Comparison of ENCODE assay signal across 17 cellular contexts in genomic region chr16:67461600-67462278, GRCh38. TPM values are rescaled to one million over a fixed set of nuclear protein-coding genes. Genes with fewer than 3 reads are reported as not detected.
DNase-seq lines count a peak whose midpoint lies in the region; ATAC-seq and TF ChIP-seq lines count a peak whose summit lies in the region.
"Had no signal": no experiment of that assay in that cellular context is flagged by ENCODE, and none has a peak within 500 bp of the region (broad histone marks: within the 10 kb centered on the region; RNA-seq: fewer than 3 reads in every experiment).

No MANE protein-coding gene starts in this region.

- H3K4me3 ChIP-seq in body of pancreas (no peak overlapping the region), uterus (no peak overlapping the region)
- H3K4me3 ChIP-seq: cardiac muscle cell, sigmoid colon had no signal

- H3K4me1 ChIP-seq in body of pancreas (peaks cover 91% of the 10 kb centered on the region), uterus (peaks cover 38 to 51% of the 10 kb centered on the region in 2 donors)

- TF ChIP-seq POLR2A in body of pancreas (IDR thresholded peaks at IDR 0.05), result no peak
- no peak for TF ChIP-seq POLR2A in uterus (IDR thresholded peaks at IDR 0.05)

- peaks cover 41% of the 10 kb centered on the region for H3K4me1 Mint-ChIP-seq in nephron
- H3K4me1 Mint-ChIP-seq in activated CD4-positive, alpha-beta T cell treated with anti-CD3 and anti-CD28 coated beads for 36 hours, result peaks cover 10% of the 10 kb centered on the region
- peaks cover 28 to 44% of the 10 kb centered on the region in 2 donors for H3K4me1 Mint-ChIP-seq in effector memory CD8-positive, alpha-beta T cell (ENCODE audit: low read depth in 2 of 2)

- POLR2A ChIA-PET in activated CD4-positive, alpha-beta T cell treated with anti-CD3 and anti-CD28 coated beads for 36 hours (lab: Charles Lee), result no interaction called here

- 17 to 45% methylated on average over 1 to 6 of the region's 8 CpGs for WGBS in body of pancreas, 2 donors

- H3K36me3 ChIP-seq in body of pancreas (replicated peaks in 1 of 2; ENCODE audit: insufficient read depth in 1 of 2, low read depth in 2 of 2), result no peaks in the 10 kb centered on the region
- no peaks in the 10 kb centered on the region for H3K36me3 ChIP-seq in uterus
- H3K36me3 ChIP-seq: cardiac muscle cell had no signal

- no peaks in the 10 kb centered on the region for H3K9me3 ChIP-seq in body of pancreas
- no peaks in the 10 kb centered on the region for H3K9me3 ChIP-seq in uterus
- H3K9me3 ChIP-seq: sigmoid colon had no signal

- intact Hi-C loops in body of pancreas (cut with DNase I) (no loop called here), uterus (cut with DNase I; ENCODE audit: low total_unique reads) (loop anchor here (5.0 kb wide), 1 partner anchor 34 kb away; no protein-coding TSS in a partner anchor)
- intact Hi-C loops in activated CD4-positive, alpha-beta T cell treated with anti-CD3 and anti-CD28 coated beads for 36 hours (cut with DNase I, micrococcal nuclease), result no loop called here

- no peaks in the 10 kb centered on the region for H3K36me3 Mint-ChIP-seq in nephron (ENCODE audit: low read depth)
- H3K36me3 Mint-ChIP-seq in activated CD4-positive, alpha-beta T cell treated with anti-CD3 and anti-CD28 coated beads for 36 hours (ENCODE audit: low read depth), result no peaks in the 10 kb centered on the region
- peaks cover 28% of the 10 kb centered on the region for H3K36me3 Mint-ChIP-seq in effector memory CD8-positive, alpha-beta T cell (ENCODE audit: insufficient read depth)
- H3K36me3 Mint-ChIP-seq: activated naive CD8-positive, alpha-beta T cell had no signal

- peaks cover 4% of the 10 kb centered on the region for H3K27me3 Mint-ChIP-seq in nephron (ENCODE audit: low read depth)
- no peaks in the 10 kb centered on the region for H3K27me3 Mint-ChIP-seq in activated CD4-positive, alpha-beta T cell treated with anti-CD3 and anti-CD28 coated beads for 36 hours
- no peaks in the 10 kb centered on the region for H3K27me3 Mint-ChIP-seq in effector memory CD8-positive, alpha-beta T cell
- H3K27me3 Mint-ChIP-seq: activated naive CD8-positive, alpha-beta T cell; activated T-cell treated with anti-CD3 and anti-CD28 coated beads, Interleukin-2, amount 50 U/mL, for 24 hours had no signal

- H3K27ac Mint-ChIP-seq in nephron, result peak overlapping the region; percentile 95 to 98 (median 95)
- H3K27ac Mint-ChIP-seq in activated CD4-positive, alpha-beta T cell treated with anti-CD3 and anti-CD28 coated beads for 36 hours, result no peak overlapping the region
- H3K27ac Mint-ChIP-seq in effector memory CD8-positive, alpha-beta T cell, result no peak overlapping the region
- H3K27ac Mint-ChIP-seq: activated naive CD8-positive, alpha-beta T cell; activated T-cell treated with anti-CD3 and anti-CD28 coated beads, Interleukin-2, amount 50 U/mL, for 24 hours had no signal

- H3K4me3 Mint-ChIP-seq in nephron, result no peak overlapping the region
- no peak overlapping the region for H3K4me3 Mint-ChIP-seq in activated CD4-positive, alpha-beta T cell treated with anti-CD3 and anti-CD28 coated beads for 36 hours
- H3K4me3 Mint-ChIP-seq in effector memory CD8-positive, alpha-beta T cell, result peak overlapping the region in 1 of 2 donors; percentile 6
- H3K4me3 Mint-ChIP-seq: activated naive CD8-positive, alpha-beta T cell; activated T-cell treated with anti-CD3 and anti-CD28 coated beads, Interleukin-2, amount 50 U/mL, for 24 hours had no signal

- no peak for TF ChIP-seq CTCF in body of pancreas (IDR thresholded peaks at IDR 0.05)
- no peak for TF ChIP-seq CTCF in nephron (IDR thresholded peaks at IDR 0.05; ENCODE audit: unreplicated experiment in 3 of 3)
- no peak for TF ChIP-seq CTCF in uterus (IDR thresholded peaks at IDR 0.05)

- ATAC-seq in body of pancreas (peak; percentile 35), esophagus mucosa (peak; percentile 89)
- no peak for ATAC-seq in activated CD4-positive, alpha-beta T cell treated with anti-CD3 and anti-CD28 coated beads for 36 hours
- ATAC-seq in effector memory CD8-positive, alpha-beta T cell (replicated peaks), result no peak
- ATAC-seq: left lobe of liver had no signal

- no peaks in the 10 kb centered on the region for H3K27me3 ChIP-seq in body of pancreas
- no peaks in the 10 kb centered on the region for H3K27me3 ChIP-seq in uterus
- H3K27me3 ChIP-seq: cardiac muscle cell, sigmoid colon had no signal

- CTCF ChIA-PET in activated CD4-positive, alpha-beta T cell treated with anti-CD3 and anti-CD28 coated beads for 36 hours (lab: Charles Lee), result interaction anchor here (1.0 to 1.2 kb wide), 2 partner anchors 16 to 18 kb away, joined by 6 read pairs; no protein-coding TSS in a partner anchor

- H3K9me3 Mint-ChIP-seq in nephron, result no peaks in the 10 kb centered on the region
- H3K9me3 Mint-ChIP-seq in activated CD4-positive, alpha-beta T cell treated with anti-CD3 and anti-CD28 coated beads for 36 hours (ENCODE audit: low read depth), result no peaks in the 10 kb centered on the region
- H3K9me3 Mint-ChIP-seq in effector memory CD8-positive, alpha-beta T cell, result no peaks in the 10 kb centered on the region
- H3K9me3 Mint-ChIP-seq: activated T-cell treated with anti-CD3 and anti-CD28 coated beads, Interleukin-2, amount 50 U/mL, for 24 hours had no signal

- DNase-seq in body of pancreas (peak; percentile 56 to 80 (median 68)), uterus (no peak), DMS 273 (lab: John Stamatoyannopoulos, UW; ENCODE audit: unreplicated experiment) (no peak)
- DNase-seq in activated CD4-positive, alpha-beta T cell treated with anti-CD3 and anti-CD28 coated beads for 36 hours, result no peak
- no peak for DNase-seq in effector memory CD8-positive, alpha-beta T cell
- DNase-seq: activated CD4-positive, alpha-beta T cell treated with anti-CD3 and anti-CD28 coated beads, Interleukin-2, amount 50 U/mL, for 48 hours; activated T-cell treated with anti-CD3 and anti-CD28 coated beads, Interleukin-2, amount 50 U/mL, for 24 hours; effector CD8-positive, alpha-beta T cell; KG1; NCI-H1105; sigmoid colon had no signal

- H3K27ac ChIP-seq in body of pancreas (peak overlapping the region; percentile 40 to 96 (median 90)), uterus (peak overlapping the region; percentile 77 to 82)
- H3K27ac ChIP-seq: cardiac muscle cell had no signal

RNA-seq across cellular contexts. Expression of gene ATP6V0D1, which starts 19.2 kb away (rescaled TPM):
- total RNA-seq in body of pancreas (100 to 1,000 TPM in 1 of 2 donors, 10 to 100 TPM in 1; 53.7 to 102 TPM), esophagus mucosa (80.9 TPM), uterus (100 to 1,000 TPM in 2 of 4 donors, 10 to 100 TPM in 2; 67.4 to 243 (median 100) TPM)
- total RNA-seq in activated CD4-positive, alpha-beta T cell treated with anti-CD3 and anti-CD28 coated beads for 36 hours, result 10 to 100 TPM; 16.3 to 17.3 TPM

RNA-seq across cellular contexts. Expression of gene AGRP, which starts 21.6 kb away (rescaled TPM):
- total RNA-seq in body of pancreas, result not detected
- total RNA-seq in esophagus mucosa, result not detected
- not detected for total RNA-seq in uterus
- total RNA-seq in activated CD4-positive, alpha-beta T cell treated with anti-CD3 and anti-CD28 coated beads for 36 hours, result not detected
- total RNA-seq: cardiac muscle cell, left lobe of liver, sigmoid colon, subcutaneous adipose tissue had no signal

RNA-seq across cellular contexts. Expression of gene HSD11B2, which starts 30.8 kb away (rescaled TPM):
- 10 to 100 TPM in 1 of 2 donors, 1 to 10 TPM in 1; 5.4 to 13.8 TPM for total RNA-seq in body of pancreas
- 6.6 TPM for total RNA-seq in esophagus mucosa
- total RNA-seq in uterus, result 10 to 100 TPM in 2 of 4 donors, 1 to 10 TPM in 2; 1.2 to 82.1 (median 9.7) TPM
- 1 to 10 TPM; 2.0 to 2.2 TPM for total RNA-seq in activated CD4-positive, alpha-beta T cell treated with anti-CD3 and anti-CD28 coated beads for 36 hours

RNA-seq across cellular contexts. Expression of gene ZDHHC1, which starts 45.5 kb away (rescaled TPM):
- total RNA-seq in body of pancreas (10 to 100 TPM; 13.0 to 57.0 TPM), esophagus mucosa (3.8 TPM), uterus (10 to 100 TPM; 14.7 to 30.6 (median 25.6) TPM)
- under 1 TPM; 0.58 to 0.98 TPM for total RNA-seq in activated CD4-positive, alpha-beta T cell treated with anti-CD3 and anti-CD28 coated beads for 36 hours

Comparison
In these comparisons a context has a peak if more than half of its experiments do, and no peak if none do; other contexts are left out.
1. ATAC-seq: peak in body of pancreas (single experiment) and esophagus mucosa (single experiment); none in activated CD4-positive, alpha-beta T cell treated with anti-CD3 and anti-CD28 coated beads for 36 hours (single experiment) and effector memory CD8-positive, alpha-beta T cell (single experiment).
2. DNase-seq: peak in body of pancreas (4 of 4); none in uterus (0 of 2), activated CD4-positive, alpha-beta T cell treated with anti-CD3 and anti-CD28 coated beads for 36 hours (single experiment), DMS 273 (single experiment) and effector memory CD8-positive, alpha-beta T cell (0 of 3).
3. H3K27ac Mint-ChIP-seq: peak in nephron (3 of 3); none in activated CD4-positive, alpha-beta T cell treated with anti-CD3 and anti-CD28 coated beads for 36 hours (single experiment) and effector memory CD8-positive, alpha-beta T cell (0 of 2).